Comparison of ENCODE assay signal across 26 cellular contexts in the genomic region with DNA sequence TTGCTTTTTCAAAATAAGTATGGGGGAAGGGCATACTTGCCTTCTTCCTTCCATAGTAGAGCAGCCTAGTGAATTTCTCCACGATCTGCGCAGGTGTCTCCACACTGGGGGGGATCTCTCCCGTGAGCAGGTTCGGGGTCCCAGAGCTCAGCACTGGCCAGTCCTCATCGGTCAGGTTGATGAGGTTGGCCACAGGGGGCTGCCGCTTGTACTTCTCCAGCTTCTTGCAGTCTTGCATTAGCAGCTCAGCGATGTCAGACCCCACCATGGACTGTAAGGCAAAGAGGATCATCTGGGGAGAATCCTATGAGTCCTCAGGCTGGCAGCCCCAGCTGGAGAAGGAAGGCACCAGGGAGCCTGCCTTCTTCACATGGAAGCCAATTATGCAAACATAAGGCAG. TPM values are rescaled to one million over a fixed set of nuclear protein-coding genes. Genes with fewer than 3 reads are reported as not detected.
"Had no signal": no experiment of that assay in that cellular context is flagged by ENCODE, and none has a peak within 500 bp of the region (broad histone marks: within the 10 kb centered on the region; RNA-seq: fewer than 3 reads in every experiment).

No MANE protein-coding gene starts in this region.

- DNase-seq: naive thymus-derived CD8-positive, alpha-beta T cell; nephron progenitor cell; occipital lobe; pancreas; right cardiac atrium; right lobe of liver; sigmoid colon; small intestine; stimulated activated CD4-positive, alpha-beta T cell treated with anti-CD3 and anti-CD28 coated beads, Interleukin-15, amount 100 ng/mL, for 24 hours; stimulated activated CD4-positive, alpha-beta T cell treated with anti-CD3 and anti-CD28 coated beads, Interleukin-2, amount 100 ng/mL, for 24 hours; stimulated activated CD4-positive, alpha-beta T cell treated with anti-CD3 and anti-CD28 coated beads, Interleukin-2, amount 100 ng/mL, for 48 hours; stimulated activated CD4-positive, alpha-beta T cell treated with anti-CD3 and anti-CD28 coated beads, Interleukin-4, amount 100 ng/mL, for 24 hours; stimulated activated naive B cell treated with anti-CD40 and anti-IgM and Interleukin-4, amounts not matched to agents 10 μg/mL and 1 μg/mL and 100 μg/mL, for 72 hours; stimulated activated naive CD4-positive, alpha-beta T cell treated with Interleukin-2 at 50 U/mL for 16 hours; stomach; thyroid gland; trophoblast cell; upper lobe of left lung had no signal

- H3K4me3 ChIP-seq: neural progenitor cell, pancreas, prostate gland, right lobe of liver, sigmoid colon, stomach, thoracic aorta, thyroid gland, tibial nerve, upper lobe of left lung, vagina had no signal

- H3K4me1 ChIP-seq: neural progenitor cell, pancreas, prostate gland, sigmoid colon, stomach, thyroid gland, tibial nerve, upper lobe of left lung, vagina had no signal

- H3K27ac ChIP-seq: neural progenitor cell, pancreas, prostate gland, right lobe of liver, sigmoid colon, stomach, thoracic aorta, thyroid gland, tibial nerve, upper lobe of left lung, vagina had no signal

- ATAC-seq: naive thymus-derived CD8-positive, alpha-beta T cell; natural killer cell treated with Interleukin-12 subunit alpha and Interleukin-12 subunit beta and Interleukin-15 and Interleukin-18, amount 100 ng/mL, for 72 hours; pancreas; right lobe of liver; stimulated activated effector memory CD8-positive, alpha-beta T cell treated with anti-CD3 and anti-CD28 coated beads, Interleukin-12 subunit alpha, Interleukin-12 subunit beta, amount 100 ng/mL, for 72 hours; stimulated activated naive B cell treated with anti-CD40 and anti-IgM and Interleukin-4, amounts not matched to agents 10 μg/mL and 1 μg/mL and 100 μg/mL, for 72 hours had no signal

- FAIRE-seq: pancreas, small intestine, urothelium cell line had no signal

- H3K27me3 ChIP-seq: neural progenitor cell, pancreas, right lobe of liver, sigmoid colon, stomach, thyroid gland, tibial nerve, upper lobe of left lung, vagina had no signal

- H3K9ac ChIP-seq: neural progenitor cell had no signal

- H3K9me3 ChIP-seq: pancreas, prostate gland, right lobe of liver, sigmoid colon, stomach, thoracic aorta, thyroid gland, tibial nerve, upper lobe of left lung, vagina had no signal

- H3K4me2 ChIP-seq: neural progenitor cell had no signal

- H3K36me3 ChIP-seq: neural progenitor cell, prostate gland had no signal

- H2AFZ ChIP-seq: neural progenitor cell had no signal

RNA-seq across cellular contexts. Expression of gene SEC16B, which starts 11.8 kb away (rescaled TPM):
- total RNA-seq: naive thymus-derived CD8-positive, alpha-beta T cell; natural killer cell treated with Interleukin-12 subunit alpha and Interleukin-12 subunit beta and Interleukin-15 and Interleukin-18, amount 100 ng/mL, for 72 hours had no signal
- polyA plus RNA-seq: naive thymus-derived CD8-positive, alpha-beta T cell had no signal
